In genomic region chr15:92847841-92848240, GRCh38 we compare ENCODE assay signal across 13 cellular contexts. TPM values are rescaled to one million over a fixed set of nuclear protein-coding genes. Genes with fewer than 3 reads are reported as not detected.
DNase-seq lines count a peak whose midpoint lies in the region; ATAC-seq lines count a peak whose summit lies in the region.
"Had no signal": no experiment of that assay in that cellular context is flagged by ENCODE, and none has a peak within 500 bp of the region (broad histone marks: within the 10 kb centered on the region; RNA-seq: fewer than 3 reads in every experiment).

No MANE protein-coding gene starts in this region.

- DNase-seq in activated naive CD8-positive, alpha-beta T cell treated with anti-CD3 and anti-CD28 coated beads for 36 hours: no peak
- no peak for DNase-seq in T-helper 17 cell
- no peak for DNase-seq in memory B cell (ENCODE audit: low spot score in 2 of 2)
- DNase-seq in stimulated activated effector memory CD8-positive, alpha-beta T cell treated with anti-CD3 and anti-CD28 coated beads, Interleukin-12 subunit alpha, Interleukin-12 subunit beta, amount 100 ng/mL, for 72 hours (ENCODE audit: low spot score in 2 of 2): no peak
- DNase-seq: KBM-7, NCI-H1092, NCI-H2227 treated with DMSO at 0.1 percent for 48 hours, NCI-H526, PC-9 had no signal

- no peaks in the 10 kb centered on the region for H3K9me3 ChIP-seq in T-helper 17 cell (ENCODE audit: control insufficient read depth, low read length, poor library complexity, severe bottlenecking)

- peak overlapping the region; percentile 91 for H3K27ac Mint-ChIP-seq in activated naive CD8-positive, alpha-beta T cell
- no peak overlapping the region for H3K27ac Mint-ChIP-seq in activated naive CD8-positive, alpha-beta T cell treated with anti-CD3 and anti-CD28 coated beads for 36 hours
- H3K27ac Mint-ChIP-seq in T-helper 17 cell (no peak overlapping the region), memory B cell (peak overlapping the region; percentile 45)
- no peak overlapping the region for H3K27ac Mint-ChIP-seq in stimulated activated effector memory CD8-positive, alpha-beta T cell treated with anti-CD3 and anti-CD28 coated beads, Interleukin-12 subunit alpha, Interleukin-12 subunit beta, amount 100 ng/mL, for 72 hours
- H3K27ac Mint-ChIP-seq: GM23338 had no signal

- ATAC-seq in T-helper 17 cell: no peak
- no peak for ATAC-seq in memory B cell (ENCODE audit: low read depth)
- no peak for ATAC-seq in stimulated activated effector memory CD8-positive, alpha-beta T cell treated with anti-CD3 and anti-CD28 coated beads, Interleukin-12 subunit alpha, Interleukin-12 subunit beta, amount 100 ng/mL, for 72 hours
- ATAC-seq in HG03469 (IDR thresholded peaks at IDR 0.05; ENCODE audit: unreplicated experiment): no peak
- no peak for ATAC-seq in HG02970 (IDR thresholded peaks at IDR 0.05; ENCODE audit: low FRiP score, unreplicated experiment)
- ATAC-seq: GM23338 had no signal

- peaks cover 69% of the 10 kb centered on the region for H3K4me1 Mint-ChIP-seq in activated naive CD8-positive, alpha-beta T cell (ENCODE audit: low read depth)
- H3K4me1 Mint-ChIP-seq in activated naive CD8-positive, alpha-beta T cell treated with anti-CD3 and anti-CD28 coated beads for 36 hours: peaks cover 67% of the 10 kb centered on the region
- H3K4me1 Mint-ChIP-seq in T-helper 17 cell: peaks cover 31% of the 10 kb centered on the region
- H3K4me1 Mint-ChIP-seq in memory B cell: peaks cover 28% of the 10 kb centered on the region
- peaks cover 37% of the 10 kb centered on the region for H3K4me1 Mint-ChIP-seq in stimulated activated effector memory CD8-positive, alpha-beta T cell treated with anti-CD3 and anti-CD28 coated beads, Interleukin-12 subunit alpha, Interleukin-12 subunit beta, amount 100 ng/mL, for 72 hours

- no peaks in the 10 kb centered on the region for H3K36me3 Mint-ChIP-seq in activated naive CD8-positive, alpha-beta T cell
- no peaks in the 10 kb centered on the region for H3K36me3 Mint-ChIP-seq in activated naive CD8-positive, alpha-beta T cell treated with anti-CD3 and anti-CD28 coated beads for 36 hours
- H3K36me3 Mint-ChIP-seq in T-helper 17 cell (ENCODE audit: low read depth): peaks cover 3% of the 10 kb centered on the region
- H3K36me3 Mint-ChIP-seq in memory B cell: no peaks in the 10 kb centered on the region
- no peaks in the 10 kb centered on the region for H3K36me3 Mint-ChIP-seq in stimulated activated effector memory CD8-positive, alpha-beta T cell treated with anti-CD3 and anti-CD28 coated beads, Interleukin-12 subunit alpha, Interleukin-12 subunit beta, amount 100 ng/mL, for 72 hours

- H3K9me3 Mint-ChIP-seq in activated naive CD8-positive, alpha-beta T cell (ENCODE audit: low read depth): no peaks in the 10 kb centered on the region
- H3K9me3 Mint-ChIP-seq in activated naive CD8-positive, alpha-beta T cell treated with anti-CD3 and anti-CD28 coated beads for 36 hours: peaks cover 5% of the 10 kb centered on the region
- no peaks in the 10 kb centered on the region for H3K9me3 Mint-ChIP-seq in memory B cell
- H3K9me3 Mint-ChIP-seq in stimulated activated effector memory CD8-positive, alpha-beta T cell treated with anti-CD3 and anti-CD28 coated beads, Interleukin-12 subunit alpha, Interleukin-12 subunit beta, amount 100 ng/mL, for 72 hours: no peaks in the 10 kb centered on the region

- no peak overlapping the region for H3K4me3 Mint-ChIP-seq in activated naive CD8-positive, alpha-beta T cell
- no peak overlapping the region for H3K4me3 Mint-ChIP-seq in activated naive CD8-positive, alpha-beta T cell treated with anti-CD3 and anti-CD28 coated beads for 36 hours
- H3K4me3 Mint-ChIP-seq in T-helper 17 cell (peak overlapping the region; percentile 32), memory B cell (no peak overlapping the region)
- H3K4me3 Mint-ChIP-seq in stimulated activated effector memory CD8-positive, alpha-beta T cell treated with anti-CD3 and anti-CD28 coated beads, Interleukin-12 subunit alpha, Interleukin-12 subunit beta, amount 100 ng/mL, for 72 hours: no peak overlapping the region
- H3K4me3 Mint-ChIP-seq: GM23338 had no signal

- no peaks in the 10 kb centered on the region for H3K27me3 Mint-ChIP-seq in activated naive CD8-positive, alpha-beta T cell
- H3K27me3 Mint-ChIP-seq in activated naive CD8-positive, alpha-beta T cell treated with anti-CD3 and anti-CD28 coated beads for 36 hours: no peaks in the 10 kb centered on the region
- H3K27me3 Mint-ChIP-seq in T-helper 17 cell (no peaks in the 10 kb centered on the region), memory B cell (no peaks in the 10 kb centered on the region)

RNA-seq across cellular contexts. Expression of gene CHD2, which starts 52.3 kb away (rescaled TPM):
- total RNA-seq in activated naive CD8-positive, alpha-beta T cell treated with anti-CD3 and anti-CD28 coated beads for 36 hours: 10 to 100 TPM; 92.8 to 95.7 TPM
- total RNA-seq in T-helper 17 cell: 100 to 1,000 TPM; 505 to 520 TPM

Comparison
In these comparisons a context has a peak if more than half of its experiments do, and no peak if none do; other contexts are left out.
1. H3K27ac Mint-ChIP-seq: peak in activated naive CD8-positive, alpha-beta T cell (single experiment) and memory B cell (single experiment); none in activated naive CD8-positive, alpha-beta T cell treated with anti-CD3 and anti-CD28 coated beads for 36 hours (single experiment), T-helper 17 cell (single experiment) and stimulated activated effector memory CD8-positive, alpha-beta T cell treated with anti-CD3 and anti-CD28 coated beads, Interleukin-12 subunit alpha, Interleukin-12 subunit beta, amount 100 ng/mL, for 72 hours (single experiment).
2. RNA of gene CHD2, which starts 52.3 kb away (total RNA-seq): 505 to 520 TPM in T-helper 17 cell; 92.8 to 95.7 TPM in activated naive CD8-positive, alpha-beta T cell treated with anti-CD3 and anti-CD28 coated beads for 36 hours; every median in the first group is over 4 times any median in the second.